In the genomic region with DNA sequence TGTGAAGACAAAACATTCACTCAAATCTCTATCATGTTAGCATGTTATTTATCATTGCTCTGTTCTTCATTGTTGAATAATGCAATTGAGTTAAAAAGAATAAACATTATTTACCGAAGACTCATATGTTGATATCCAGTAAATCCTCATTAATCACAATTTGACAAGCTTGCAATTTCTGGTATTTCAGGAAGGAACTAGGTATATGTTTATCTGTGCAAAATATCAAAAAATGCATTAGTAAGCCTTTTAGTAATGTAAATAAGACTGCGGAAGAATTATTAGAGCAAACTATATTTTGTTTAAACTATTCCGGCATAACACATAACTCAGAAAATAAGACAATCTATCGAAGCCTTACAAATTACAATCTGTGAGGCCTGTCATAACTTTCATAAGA, we compare ENCODE assay signal across 1 cellular context.
A peak's percentile ranks its signal among the peaks of the same experiment; 100 is the strongest.
TF ChIP-seq lines count a peak whose summit lies in the region.

No MANE protein-coding gene starts in this region.

TF ChIP-seq in K562, 482 proteins besides CTCF, POLR2A, EP300 and RAD21:
- TF ChIP-seq, protein P1, sequence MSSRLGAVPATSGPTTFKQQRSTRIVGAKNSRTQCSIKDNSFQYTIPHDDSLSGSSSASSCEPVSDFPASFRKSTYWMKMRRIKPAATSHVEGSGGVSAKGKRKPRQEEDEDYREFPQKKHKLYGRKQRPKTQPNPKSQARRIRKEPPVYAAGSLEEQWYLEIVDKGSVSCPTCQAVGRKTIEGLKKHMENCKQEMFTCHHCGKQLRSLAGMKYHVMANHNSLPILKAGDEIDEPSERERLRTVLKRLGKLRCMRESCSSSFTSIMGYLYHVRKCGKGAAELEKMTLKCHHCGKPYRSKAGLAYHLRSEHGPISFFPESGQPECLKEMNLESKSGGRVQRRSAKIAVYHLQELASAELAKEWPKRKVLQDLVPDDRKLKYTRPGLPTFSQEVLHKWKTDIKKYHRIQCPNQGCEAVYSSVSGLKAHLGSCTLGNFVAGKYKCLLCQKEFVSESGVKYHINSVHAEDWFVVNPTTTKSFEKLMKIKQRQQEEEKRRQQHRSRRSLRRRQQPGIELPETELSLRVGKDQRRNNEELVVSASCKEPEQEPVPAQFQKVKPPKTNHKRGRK (tag; IDR thresholded peaks at IDR 0.05), result no peak
- TF ChIP-seq NFRKB (IDR thresholded peaks at IDR 0.05; ENCODE audit: low read depth), result no peak
- TF ChIP-seq, protein P2, sequence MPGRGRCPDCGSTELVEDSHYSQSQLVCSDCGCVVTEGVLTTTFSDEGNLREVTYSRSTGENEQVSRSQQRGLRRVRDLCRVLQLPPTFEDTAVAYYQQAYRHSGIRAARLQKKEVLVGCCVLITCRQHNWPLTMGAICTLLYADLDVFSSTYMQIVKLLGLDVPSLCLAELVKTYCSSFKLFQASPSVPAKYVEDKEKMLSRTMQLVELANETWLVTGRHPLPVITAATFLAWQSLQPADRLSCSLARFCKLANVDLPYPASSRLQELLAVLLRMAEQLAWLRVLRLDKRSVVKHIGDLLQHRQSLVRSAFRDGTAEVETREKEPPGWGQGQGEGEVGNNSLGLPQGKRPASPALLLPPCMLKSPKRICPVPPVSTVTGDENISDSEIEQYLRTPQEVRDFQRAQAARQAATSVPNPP (IDR thresholded peaks at IDR 0.05; ENCODE audit: borderline replicate concordance, insufficient read depth, insufficient read length), result no peak
- TF ChIP-seq ZNF316 (IDR thresholded peaks at IDR 0.05), result peak; percentile 17; the same call in 1 of the 2 replicates
- TF ChIP-seq, protein P3, sequence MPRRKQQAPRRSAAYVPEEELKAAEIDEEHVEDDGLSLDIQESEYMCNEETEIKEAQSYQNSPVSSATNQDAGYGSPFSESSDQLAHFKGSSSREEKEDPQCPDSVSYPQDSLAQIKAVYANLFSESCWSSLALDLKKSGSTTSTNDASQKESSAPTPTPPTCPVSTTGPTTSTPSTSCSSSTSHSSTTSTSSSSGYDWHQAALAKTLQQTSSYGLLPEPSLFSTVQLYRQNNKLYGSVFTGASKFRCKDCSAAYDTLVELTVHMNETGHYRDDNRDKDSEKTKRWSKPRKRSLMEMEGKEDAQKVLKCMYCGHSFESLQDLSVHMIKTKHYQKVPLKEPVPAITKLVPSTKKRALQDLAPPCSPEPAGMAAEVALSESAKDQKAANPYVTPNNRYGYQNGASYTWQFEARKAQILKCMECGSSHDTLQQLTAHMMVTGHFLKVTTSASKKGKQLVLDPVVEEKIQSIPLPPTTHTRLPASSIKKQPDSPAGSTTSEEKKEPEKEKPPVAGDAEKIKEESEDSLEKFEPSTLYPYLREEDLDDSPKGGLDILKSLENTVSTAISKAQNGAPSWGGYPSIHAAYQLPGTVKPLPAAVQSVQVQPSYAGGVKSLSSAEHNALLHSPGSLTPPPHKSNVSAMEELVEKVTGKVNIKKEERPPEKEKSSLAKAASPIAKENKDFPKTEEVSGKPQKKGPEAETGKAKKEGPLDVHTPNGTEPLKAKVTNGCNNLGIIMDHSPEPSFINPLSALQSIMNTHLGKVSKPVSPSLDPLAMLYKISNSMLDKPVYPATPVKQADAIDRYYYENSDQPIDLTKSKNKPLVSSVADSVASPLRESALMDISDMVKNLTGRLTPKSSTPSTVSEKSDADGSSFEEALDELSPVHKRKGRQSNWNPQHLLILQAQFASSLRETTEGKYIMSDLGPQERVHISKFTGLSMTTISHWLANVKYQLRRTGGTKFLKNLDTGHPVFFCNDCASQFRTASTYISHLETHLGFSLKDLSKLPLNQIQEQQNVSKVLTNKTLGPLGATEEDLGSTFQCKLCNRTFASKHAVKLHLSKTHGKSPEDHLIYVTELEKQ (CRISPR knock-in tag; IDR thresholded peaks at IDR 0.05), result no peak
- no peak for TF ChIP-seq EP400 (IDR thresholded peaks at IDR 0.05)
- TF ChIP-seq GATA2 (CRISPR knock-in tag; IDR thresholded peaks at IDR 0.05), result no peak
- TF ChIP-seq NCOR1 (IDR thresholded peaks at IDR 0.05), result no peak
- TF ChIP-seq PHF21A (IDR thresholded peaks at IDR 0.05; ENCODE audit: borderline replicate concordance, low read depth), result no peak
